In genomic region chr2:86562485-86562890, GRCh38 we compare ENCODE assay signal across 2 cellular contexts.
TF ChIP-seq lines count a peak whose summit lies in the region.

No MANE protein-coding gene starts in this region.

TF ChIP-seq in HEK293, 187 proteins besides CTCF, POLR2A, EP300 and RAD21 (continued from another document):
- no peak for TF ChIP-seq KLF17 (tag by site-specific recombination; IDR thresholded peaks at IDR 0.05)
- peak; percentile 95 for TF ChIP-seq ZNF664 (tag by site-specific recombination; IDR thresholded peaks at IDR 0.05)
- TF ChIP-seq ATF2 (tag by site-specific recombination; IDR thresholded peaks at IDR 0.05; ENCODE audit: low read depth): no peak
- no peak for TF ChIP-seq ZNF174 (tag by site-specific recombination; IDR thresholded peaks at IDR 0.05)
- no peak for TF ChIP-seq PBX3 (CRISPR knock-in tag; IDR thresholded peaks at IDR 0.05)
- TF ChIP-seq ZNF48 (tag by site-specific recombination; IDR thresholded peaks at IDR 0.05): no peak

TF ChIP-seq in GM12878, 131 proteins besides CTCF, POLR2A, EP300 and RAD21:
- no peak for TF ChIP-seq ZBTB40 (IDR thresholded peaks at IDR 0.05; ENCODE audit: borderline replicate concordance)
- 0 out of 2 replicates have a peak, but pooled peaks have one; percentile 41 for TF ChIP-seq TCF3 (IDR thresholded peaks at IDR 0.05; ENCODE audit: borderline replicate concordance, insufficient read depth, low read depth, low read length)
- no peak for TF ChIP-seq ZNF24 (IDR thresholded peaks at IDR 0.05)
- no peak for TF ChIP-seq ATF2 (IDR thresholded peaks at IDR 0.05; ENCODE audit: low read length)
- TF ChIP-seq NBN (IDR thresholded peaks at IDR 0.05): 0 out of 2 replicates have a peak, but pooled peaks have one; percentile 5
- peak; percentile 61; the same call in 1 of the 2 replicates for TF ChIP-seq POLR2AphosphoS2 (IDR thresholded peaks at IDR 0.05; ENCODE audit: low read depth, low read length)
